ENCODE assay signal across 16 cellular contexts in genomic region chr12:12896261-12896660, GRCh38. TPM values are rescaled to one million over a fixed set of nuclear protein-coding genes. Genes with fewer than 3 reads are reported as not detected.
DNase-seq lines count a peak whose midpoint lies in the region; ATAC-seq and TF ChIP-seq lines count a peak whose summit lies in the region.
"Had no signal": no experiment of that assay in that cellular context is flagged by ENCODE, and none has a peak within 500 bp of the region (broad histone marks: within the 10 kb centered on the region; RNA-seq: fewer than 3 reads in every experiment).

No MANE protein-coding gene starts in this region.

- DNase-seq in GM23248 (peak; percentile 76), amniotic stem cell (lab: John Stamatoyannopoulos, UW) (peak; percentile 40), fibroblast of the aortic adventitia (ENCODE audit: low read depth) (peak; percentile 93), thoracic aorta (ENCODE audit: low spot score) (no peak), SIG-M5 treated with dmso at 0.1 percent for 504 hours (lab: John Stamatoyannopoulos, UW; ENCODE audit: unreplicated experiment) (no peak), HPDE6-E6E7 (ENCODE audit: extremely low spot score) (no peak), NCI-H524 treated with DMSO at 0.1 percent for 48 hours (lab: John Stamatoyannopoulos, UW) (no peak)
- DNase-seq: activated CD4-positive, alpha-beta T cell treated with anti-CD3 and anti-CD28 coated beads for 1 hour; activated naive CD8-positive, alpha-beta T cell treated with anti-CD3 and anti-CD28 coated beads for 36 hours; cortex of kidney; stimulated activated CD4-positive, alpha-beta T cell treated with anti-CD3 and anti-CD28 coated beads, Interleukin-2, amount 100 ng/mL, for 24 hours had no signal

- H3K4me1 ChIP-seq in GM23248 (ENCODE audit: insufficient read depth) (peaks cover 65% of the 10 kb centered on the region), thoracic aorta (ENCODE audit: control insufficient read depth in 1 of 2, low read depth in 2 of 2) (peaks cover 36 to 75% of the 10 kb centered on the region in 2 donors)

- H3K4me3 ChIP-seq in GM23248 (peak overlapping the region; percentile 3; the same call in 1 of the 2 replicates), fibroblast of the aortic adventitia (ENCODE audit: low read depth, low read length) (no peak overlapping the region), thoracic aorta (peak overlapping the region; percentile 44)

- in situ Hi-C loops in GM23248 (cut with MboI), result no loop called here

- peaks cover 55% of the 10 kb centered on the region for H3K79me2 ChIP-seq in GM23248 (ENCODE audit: insufficient read depth)

- no peaks in the 10 kb centered on the region for H3K9me2 ChIP-seq in GM23248 (ENCODE audit: insufficient read depth)

- peak overlapping the region; percentile 3 for H3K9ac ChIP-seq in GM23248

- H3F3A ChIP-seq in GM23248 (ENCODE audit: insufficient read depth), result peaks cover 66% of the 10 kb centered on the region

- no peaks in the 10 kb centered on the region for H4K20me1 ChIP-seq in GM23248 (ENCODE audit: insufficient read depth)

- WGBS in GM23248 (ENCODE audit: low coverage in 1 of 2, low lambda C conversion rate in 2 of 2, missing lambda C conversion rate in 2 of 2), 2 experiments, result 0 to 2% methylated on average over 2 of the region's 2 CpGs

- H3K4me2 ChIP-seq in GM23248 (ENCODE audit: unreplicated experiment), result peak overlapping the region; percentile 56

- H2AFZ ChIP-seq in GM23248, result no peak overlapping the region

- no peaks in the 10 kb centered on the region for H3K36me3 ChIP-seq in GM23248 (ENCODE audit: low read depth)
- no peaks in the 10 kb centered on the region for H3K36me3 ChIP-seq in thoracic aorta

- TF ChIP-seq CTCF in fibroblast of the aortic adventitia (IDR thresholded peaks at IDR 0.05; ENCODE audit: insufficient read depth, low read length) (no peak), thoracic aorta (IDR thresholded peaks at IDR 0.05) (no peak)

- no peak for ATAC-seq in thoracic aorta (ENCODE audit: insufficient number of reproducible peaks, low FRiP score, low read depth)
- ATAC-seq in GM18517 (IDR thresholded peaks at IDR 0.05; ENCODE audit: unreplicated experiment), result no peak

- peak overlapping the region; percentile 68 for H3K27ac ChIP-seq in GM23248
- peak overlapping the region; percentile 94 for H3K27ac ChIP-seq in thoracic aorta
- H3K27ac ChIP-seq: HL-60 had no signal

- H3K27me3 ChIP-seq in GM23248 (replicated peaks; ENCODE audit: insufficient read depth) (no peaks in the 10 kb centered on the region), thoracic aorta (replicated peaks; ENCODE audit: insufficient read depth) (no peaks in the 10 kb centered on the region)

- H3K9me3 ChIP-seq in GM23248 (ENCODE audit: low read depth), result no peaks in the 10 kb centered on the region
- no peaks in the 10 kb centered on the region for H3K9me3 ChIP-seq in thoracic aorta

RNA-seq across cellular contexts. Expression of gene GPRC5A, which starts 4.9 kb away (rescaled TPM):
- 32.9 and 37.8 TPM in 2 replicates for total RNA-seq in GM23248 (2014; rRNA removed; shearing (Covaris generic))
- 84.8 and 85.9 TPM in 2 replicates for polyA plus RNA-seq in GM23248 (2016; fragmentation: Nextera tagmentation; extraction: Ambion mirVana)
- total RNA-seq in fibroblast of the aortic adventitia (ENCODE audit: low replicate concordance), result 5.4 and 15.5 TPM in 2 replicates
- 100 to 1,000 TPM in 1 of 2 donors, 10 to 100 TPM in 1; 42.8 to 123 TPM for total RNA-seq in thoracic aorta
- total RNA-seq: T-helper 1 cell treated with Interleukin-12 subunit alpha and Interleukin-12 subunit beta and Interleukin-4 antibody, amounts not matched to agents 30 ng/mL and 1 ng/mL, for 36 hours had no signal

RNA-seq across cellular contexts. Expression of gene GPRC5D, which starts 55.7 kb away (rescaled TPM):
- total RNA-seq in GM23248 (2014; rRNA removed; shearing (Covaris generic)), result not detected in 2 replicates
- polyA plus RNA-seq in GM23248 (2016; fragmentation: Nextera tagmentation; extraction: Ambion mirVana), result not detected in 2 replicates
- not detected in 2 replicates for total RNA-seq in fibroblast of the aortic adventitia (ENCODE audit: low replicate concordance)
- total RNA-seq in thoracic aorta, result not detected
- total RNA-seq: activated naive CD8-positive, alpha-beta T cell treated with anti-CD3 and anti-CD28 coated beads for 36 hours; frontal cortex; pulmonary artery endothelial cell; T-helper 1 cell treated with Interleukin-12 subunit alpha and Interleukin-12 subunit beta and Interleukin-4 antibody, amounts not matched to agents 30 ng/mL and 1 ng/mL, for 36 hours had no signal

Comparison
In these comparisons a context has a peak if more than half of its experiments do, and no peak if none do; other contexts are left out.
1. DNase-seq: peak in GM23248 (single experiment), amniotic stem cell (single experiment) and fibroblast of the aortic adventitia (single experiment); none in thoracic aorta (single experiment), SIG-M5 treated with dmso at 0.1 percent for 504 hours (single experiment), HPDE6-E6E7 (single experiment) and NCI-H524 treated with DMSO at 0.1 percent for 48 hours (single experiment).